In genomic region chr13:101567841-101568240, GRCh38 we compare ENCODE assay signal across 16 cellular contexts.
"Had no signal": no experiment of that assay in that cellular context is flagged by ENCODE, and none has a peak within 500 bp of the region (broad histone marks: within the 10 kb centered on the region; RNA-seq: fewer than 3 reads in every experiment).

No MANE protein-coding gene starts in this region.

- H3K4me3 ChIP-seq: esophagus squamous epithelium, gastrocnemius medialis, heart right ventricle, mucosa of descending colon, pancreas, smooth muscle cell, tibial artery, upper lobe of right lung, vagina had no signal

- H3K27ac ChIP-seq: esophagus squamous epithelium, gastrocnemius medialis, heart right ventricle, pancreas, tibial artery, upper lobe of right lung, vagina had no signal

- H3K4me1 ChIP-seq: esophagus squamous epithelium, gastrocnemius medialis, heart right ventricle, pancreas, upper lobe of right lung, vagina had no signal

- H3K27me3 ChIP-seq: esophagus squamous epithelium, gastrocnemius medialis, heart right ventricle, pancreas, tibial artery, upper lobe of right lung, vagina had no signal

- H3K4me2 ChIP-seq: smooth muscle cell had no signal

- H3K36me3 ChIP-seq: esophagus squamous epithelium, gastrocnemius medialis, heart right ventricle, pancreas, tibial artery, upper lobe of right lung, vagina had no signal

- DNase-seq: dermis blood vessel endothelial cell; esophagus squamous epithelium; gastrocnemius medialis; heart right ventricle; islet precursor cell; mucosa of descending colon; natural killer cell; pancreas; right cardiac atrium; stimulated activated CD4-positive, alpha-beta T cell treated with anti-CD3 and anti-CD28 coated beads, Interleukin-4, amount 100 ng/mL, for 1 hour; stimulated activated CD8-positive, alpha-beta memory T cell treated with anti-CD3 and anti-CD28 coated beads, Interleukin-4, amount 100 ng/mL, for 48 hours; stimulated activated naive CD8-positive, alpha-beta T cell treated with anti-CD3 and anti-CD28 coated beads, Interleukin-15, Interleukin-2, amounts not matched to agents 100 U/mL and 50 U/mL, for 24 hours; tibial artery; upper lobe of right lung had no signal

- H3K9me3 ChIP-seq: esophagus squamous epithelium, gastrocnemius medialis, heart right ventricle, mucosa of descending colon, pancreas, tibial artery, upper lobe of right lung, vagina had no signal
